22 cellular contexts compared by ENCODE assay signal in genomic region chr3:54511766-54512365, GRCh38.
"Had no signal": no experiment of that assay in that cellular context is flagged by ENCODE, and none has a peak within 500 bp of the region (broad histone marks: within the 10 kb centered on the region; RNA-seq: fewer than 3 reads in every experiment).

No MANE protein-coding gene starts in this region.

- H3K9me3 ChIP-seq: SK-N-SH had no signal

- H3K36me3 Mint-ChIP-seq: IgD-negative memory B cell had no signal

- ATAC-seq: K562 had no signal

- H3K4me1 Mint-ChIP-seq: IgD-negative memory B cell had no signal

- DNase-seq: Kasumi-1, MM.1S, NCI-H1092 treated with DMSO at 0.1 percent for 48 hours, NCI-H1436, NCI-H187, NCI-H2029, NCI-H2081 treated with DMSO at 0.1 percent for 48 hours, NCI-H2171, NCI-H226, NCI-H446, NCI-H510A, NCI-H524 treated with DMSO at 0.1 percent for 48 hours, NCI-H69, NCI-H774, Right ventricle myocardium superior, RPMI8226, SIG-M5, SK-N-SH had no signal

- H3K4me3 ChIP-seq: K562 had no signal

- H3K4me3 Mint-ChIP-seq: IgD-negative memory B cell had no signal

- H3K27ac ChIP-seq: HL-60, KMS-11 had no signal
